In the genomic region with DNA sequence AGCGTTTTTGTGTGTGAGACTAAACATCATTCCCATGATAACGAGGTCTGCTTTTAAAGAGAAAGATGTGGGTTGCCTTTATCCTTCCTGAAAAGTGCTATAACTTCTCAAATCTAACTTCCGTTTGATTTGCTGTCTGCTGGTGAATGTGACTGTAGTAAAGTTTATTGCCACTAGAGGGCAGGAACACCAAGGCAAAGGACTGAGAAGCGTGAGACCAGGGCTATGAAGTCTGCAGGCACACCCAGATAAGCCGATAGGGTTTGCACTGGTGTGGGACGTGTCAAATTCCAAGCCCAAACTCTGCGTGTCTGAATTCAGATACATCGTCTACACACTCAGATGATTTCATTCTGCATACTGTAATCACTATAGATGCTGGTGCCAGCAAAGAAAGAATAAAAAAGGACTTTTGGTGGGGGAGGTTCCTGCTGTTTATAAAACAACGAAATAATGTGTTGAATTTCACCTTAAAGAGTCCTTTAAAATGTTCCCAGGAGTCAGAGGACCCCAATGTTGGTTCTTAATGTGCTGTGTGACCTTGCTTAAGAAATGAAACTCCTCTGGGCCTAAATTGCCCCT, we compare ENCODE assay signal across 7 cellular contexts.
DNase-seq lines count a peak whose midpoint lies in the region; ATAC-seq and TF ChIP-seq lines count a peak whose summit lies in the region.

No MANE protein-coding gene starts in this region.

- peaks cover 5% of the 10 kb centered on the region; the same call in 1 of the 2 replicates for H3K4me1 ChIP-seq in MM.1S (ENCODE audit: low read length)

- peak overlapping the region; percentile 56 to 62 for H3K27ac Mint-ChIP-seq in activated naive CD4-positive, alpha-beta T cell treated with anti-CD3 and anti-CD28 coated beads, Interleukin-2, amount 50 U/mL, for 72 hours
- H3K27ac Mint-ChIP-seq in progenitor cell of endocrine pancreas = no peak overlapping the region

- H3K9ac ChIP-seq in MM.1S (ENCODE audit: low read length) (no peak overlapping the region), SK-N-MC (ENCODE audit: insufficient read length) (no peak overlapping the region)

- H3K9me3 ChIP-seq in MM.1S (replicated peaks; ENCODE audit: insufficient read depth, low read length) = no peaks in the 10 kb centered on the region
- H3K9me3 ChIP-seq in SK-N-MC (ENCODE audit: low read depth, low read length) = no peaks in the 10 kb centered on the region

- H3K4me1 Mint-ChIP-seq in progenitor cell of endocrine pancreas (ENCODE audit: low read depth) = peaks cover 3% of the 10 kb centered on the region

- no peak overlapping the region for H3K4me3 Mint-ChIP-seq in progenitor cell of endocrine pancreas (ENCODE audit: low read depth)

- no peaks in the 10 kb centered on the region for H3K9me3 Mint-ChIP-seq in activated naive CD4-positive, alpha-beta T cell treated with anti-CD3 and anti-CD28 coated beads, Interleukin-2, amount 50 U/mL, for 72 hours
- no peaks in the 10 kb centered on the region for H3K9me3 Mint-ChIP-seq in progenitor cell of endocrine pancreas (ENCODE audit: low read depth)

- H3K4me3 ChIP-seq in MM.1S (ENCODE audit: low read length) = no peak overlapping the region
- no peak overlapping the region for H3K4me3 ChIP-seq in SK-N-MC

- no peaks in the 10 kb centered on the region for H3K36me3 Mint-ChIP-seq in activated naive CD4-positive, alpha-beta T cell treated with anti-CD3 and anti-CD28 coated beads, Interleukin-2, amount 50 U/mL, for 72 hours
- H3K36me3 Mint-ChIP-seq in progenitor cell of endocrine pancreas (ENCODE audit: insufficient read depth) = no peaks in the 10 kb centered on the region

- POLR2A ChIA-PET in HEK293T (lab: Yijun Ruan, JAX) = no interaction called here

- H3K36me3 ChIP-seq in MM.1S (replicated peaks; ENCODE audit: insufficient read depth, low read length) = no peaks in the 10 kb centered on the region
- no peaks in the 10 kb centered on the region for H3K36me3 ChIP-seq in SK-N-MC (ENCODE audit: insufficient read depth, low read length)

- H3K79me2 ChIP-seq in MM.1S (ENCODE audit: low read length) = no peaks in the 10 kb centered on the region

- no peak overlapping the region for H3K4me2 ChIP-seq in MM.1S (ENCODE audit: low read depth, low read length)

- H2AFZ ChIP-seq in MM.1S (ENCODE audit: low read length) = no peak overlapping the region

- H3K27me3 ChIP-seq in MM.1S (replicated peaks; ENCODE audit: insufficient read depth, low read length) = no peaks in the 10 kb centered on the region

- H4K20me1 ChIP-seq in MM.1S (ENCODE audit: insufficient read depth, low read length) = no peaks in the 10 kb centered on the region

- peak; percentile 61 to 66 for ATAC-seq in activated naive CD4-positive, alpha-beta T cell treated with anti-CD3 and anti-CD28 coated beads, Interleukin-2, amount 50 U/mL, for 72 hours

- H3K27me3 Mint-ChIP-seq in progenitor cell of endocrine pancreas = peaks cover 21% of the 10 kb centered on the region

- CTCF ChIA-PET in HEK293T (lab: Yijun Ruan, JAX) = interaction anchor here (0.7 to 1.7 kb wide), 3 partner anchors 11 to 70 kb away, joined by 3 to 8 read pairs (median 5); no protein-coding TSS in a partner anchor

- no peaks in the 10 kb centered on the region for H3K9me2 ChIP-seq in MM.1S (replicated peaks; ENCODE audit: insufficient read depth, low read length)

- H3F3A ChIP-seq in MM.1S (ENCODE audit: insufficient read depth, low read length) = no peaks in the 10 kb centered on the region

- DNase-seq in HEK293T (ENCODE audit: extremely low spot score) (peak; percentile 81), MM.1S (peak; percentile 78), SK-N-MC (ENCODE audit: low read depth, low spot score) (peak; percentile 67), glomerular visceral epithelial cell (ENCODE audit: extremely low spot score) (peak; percentile 85), progenitor cell of endocrine pancreas (ENCODE audit: low spot score, unreplicated experiment) (peak; percentile 46)
- peak in 1 of 2 donors; percentile 74 for DNase-seq in activated naive CD4-positive, alpha-beta T cell treated with anti-CD3 and anti-CD28 coated beads, Interleukin-2, amount 50 U/mL, for 72 hours (ENCODE audit: low spot score in 2 of 2)

- no peak overlapping the region for H3K27ac ChIP-seq in MM.1S (ENCODE audit: low read length)
- H3K27ac ChIP-seq in SK-N-MC = no peak overlapping the region

- TF ChIP-seq CTCF in GM12874 (IDR thresholded peaks at IDR 0.05; ENCODE audit: insufficient read depth, low read depth, low read length) = peak; percentile 74
- TF ChIP-seq CTCF in MM.1S (IDR thresholded peaks at IDR 0.05; ENCODE audit: low read length) = peak; percentile 91
- peak; percentile 91 for TF ChIP-seq CTCF in progenitor cell of endocrine pancreas (IDR thresholded peaks at IDR 0.05; ENCODE audit: unreplicated experiment)

TF ChIP-seq in HEK293T, 16 proteins besides CTCF, POLR2A, EP300 and RAD21:
- no peak for TF ChIP-seq FOXM1 (IDR thresholded peaks at IDR 0.05; ENCODE audit: borderline replicate concordance)
- TF ChIP-seq CTBP1 (IDR thresholded peaks at IDR 0.05; ENCODE audit: borderline replicate concordance) = no peak
- TF ChIP-seq BHLHE40 (IDR thresholded peaks at IDR 0.05; ENCODE audit: borderline replicate concordance) = no peak
- TF ChIP-seq ARNT (IDR thresholded peaks at IDR 0.05) = peak; percentile 63
